Comparison of ENCODE assay signal across 22 cellular contexts in genomic region chr2:23705771-23706612, GRCh38.
A peak's percentile ranks its signal among the peaks of the same experiment; 100 is the strongest.
DNase-seq lines count a peak whose midpoint lies in the region; ATAC-seq and TF ChIP-seq lines count a peak whose summit lies in the region.
"Had no signal": no experiment of that assay in that cellular context is flagged by ENCODE, and none has a peak within 500 bp of the region (broad histone marks: within the 10 kb centered on the region; RNA-seq: fewer than 3 reads in every experiment).

No MANE protein-coding gene starts in this region.

- H3K36me3 ChIP-seq in endodermal cell (ENCODE audit: control insufficient read depth, insufficient read depth, low read length): no peaks in the 10 kb centered on the region

- no peak overlapping the region for H3K4me3 Mint-ChIP-seq in activated CD4-positive, alpha-beta T cell treated with anti-CD3 and anti-CD28 coated beads for 36 hours
- no peak overlapping the region for H3K4me3 Mint-ChIP-seq in activated CD4-positive, alpha-beta T cell treated with anti-CD3 and anti-CD28 coated beads, Interleukin-2, amount 10 ng/mL, durations not matched to agents 7 days and 5 days
- H3K4me3 Mint-ChIP-seq in endodermal cell: no peak overlapping the region
- H3K4me3 Mint-ChIP-seq: activated naive CD8-positive, alpha-beta T cell treated with anti-CD3 and anti-CD28 coated beads, Interleukin-2, amount 10 ng/mL, durations not matched to agents 7 days and 5 days; effector memory CD8-positive, alpha-beta T cell; memory B cell; stimulated activated naive CD8-positive, alpha-beta T cell treated with anti-CD3 and anti-CD28 coated beads, Interleukin-15, amount 100 ng/mL, for 72 hours; type B pancreatic cell had no signal

- no peaks in the 10 kb centered on the region for H3K4me1 ChIP-seq in endodermal cell (ENCODE audit: control insufficient read depth, insufficient read depth, low read length)
- H3K4me1 ChIP-seq: BE2C, spleen had no signal

- H3K4me1 Mint-ChIP-seq in activated CD4-positive, alpha-beta T cell treated with anti-CD3 and anti-CD28 coated beads for 36 hours: no peaks in the 10 kb centered on the region
- H3K4me1 Mint-ChIP-seq in activated CD4-positive, alpha-beta T cell treated with anti-CD3 and anti-CD28 coated beads, Interleukin-2, amount 10 ng/mL, durations not matched to agents 7 days and 5 days: no peaks in the 10 kb centered on the region
- H3K4me1 Mint-ChIP-seq in endodermal cell: peaks cover 10% of the 10 kb centered on the region
- H3K4me1 Mint-ChIP-seq: memory B cell; stimulated activated naive CD8-positive, alpha-beta T cell treated with anti-CD3 and anti-CD28 coated beads, Interleukin-15, amount 100 ng/mL, for 72 hours had no signal

- WGBS in endodermal cell (ENCODE audit: insufficient coverage in 1 of 2, insufficient read length in 1 of 2), 2 experiments: 96 to 99% methylated on average over 17 to 18 of the region's 18 CpGs

- H3K4me3 ChIP-seq in endodermal cell (ENCODE audit: low read length): no peak overlapping the region
- H3K4me3 ChIP-seq: spleen had no signal

- peak; percentile 2 for DNase-seq in activated CD4-positive, alpha-beta T cell treated with anti-CD3 and anti-CD28 coated beads for 36 hours
- DNase-seq in activated CD4-positive, alpha-beta T cell treated with anti-CD3 and anti-CD28 coated beads, Interleukin-2, amount 10 ng/mL, durations not matched to agents 7 days and 5 days: no peak
- DNase-seq in endodermal cell (peak; percentile 65), putamen (ENCODE audit: low spot score) (peak; percentile 73), C1 segment of cervical spinal cord (lab: John Stamatoyannopoulos, UW) (no peak), substantia nigra (lab: John Stamatoyannopoulos, UW) (no peak), HuH-7 (ENCODE audit: low spot score) (no peak)
- DNase-seq: activated CD4-positive, alpha-beta T cell treated with anti-CD3 and anti-CD28 coated beads for 1 hour; activated naive CD8-positive, alpha-beta T cell treated with anti-CD3 and anti-CD28 coated beads, Interleukin-2, amount 10 ng/mL, durations not matched to agents 7 days and 5 days; BE2C; COR-L47; effector memory CD8-positive, alpha-beta T cell; left colon; NCI-H1436 treated with DMSO at 0.1 percent for 48 hours; NCI-H526 treated with DMSO at 0.1 percent for 48 hours; spleen; stimulated activated CD4-positive, alpha-beta T cell treated with anti-CD3 and anti-CD28 coated beads, Interleukin-4, amount 100 ng/mL, for 24 hours; stimulated activated naive CD8-positive, alpha-beta T cell treated with anti-CD3 and anti-CD28 coated beads, Interleukin-15, amount 100 ng/mL, for 72 hours; T-helper 9 cell had no signal

- no peaks in the 10 kb centered on the region for H3K9me3 Mint-ChIP-seq in activated CD4-positive, alpha-beta T cell treated with anti-CD3 and anti-CD28 coated beads for 36 hours (ENCODE audit: low read depth)
- H3K9me3 Mint-ChIP-seq in activated CD4-positive, alpha-beta T cell treated with anti-CD3 and anti-CD28 coated beads, Interleukin-2, amount 10 ng/mL, durations not matched to agents 7 days and 5 days: no peaks in the 10 kb centered on the region
- H3K9me3 Mint-ChIP-seq in endodermal cell: no peaks in the 10 kb centered on the region
- H3K9me3 Mint-ChIP-seq: activated naive CD8-positive, alpha-beta T cell treated with anti-CD3 and anti-CD28 coated beads, Interleukin-2, amount 10 ng/mL, durations not matched to agents 7 days and 5 days; effector memory CD8-positive, alpha-beta T cell; memory B cell; stimulated activated naive CD8-positive, alpha-beta T cell treated with anti-CD3 and anti-CD28 coated beads, Interleukin-15, amount 100 ng/mL, for 72 hours; type B pancreatic cell had no signal

- CTCF ChIA-PET in activated CD4-positive, alpha-beta T cell treated with anti-CD3 and anti-CD28 coated beads for 36 hours (lab: Charles Lee): no interaction called here
- CTCF ChIA-PET in activated CD4-positive, alpha-beta T cell treated with anti-CD3 and anti-CD28 coated beads, Interleukin-2, amount 10 ng/mL, durations not matched to agents 7 days and 5 days (lab: Charles Lee): no interaction called here

- H3K27me3 Mint-ChIP-seq in activated CD4-positive, alpha-beta T cell treated with anti-CD3 and anti-CD28 coated beads for 36 hours: no peaks in the 10 kb centered on the region
- H3K27me3 Mint-ChIP-seq in activated CD4-positive, alpha-beta T cell treated with anti-CD3 and anti-CD28 coated beads, Interleukin-2, amount 10 ng/mL, durations not matched to agents 7 days and 5 days: no peaks in the 10 kb centered on the region
- H3K27me3 Mint-ChIP-seq in endodermal cell (ENCODE audit: insufficient read depth): no peaks in the 10 kb centered on the region
- H3K27me3 Mint-ChIP-seq: activated naive CD8-positive, alpha-beta T cell treated with anti-CD3 and anti-CD28 coated beads, Interleukin-2, amount 10 ng/mL, durations not matched to agents 7 days and 5 days; effector memory CD8-positive, alpha-beta T cell; memory B cell; stimulated activated naive CD8-positive, alpha-beta T cell treated with anti-CD3 and anti-CD28 coated beads, Interleukin-15, amount 100 ng/mL, for 72 hours; type B pancreatic cell had no signal

- TF ChIP-seq CTCF in VCaP (conservative IDR thresholded peaks at IDR 0.05) (no peak), endodermal cell (conservative IDR thresholded peaks at IDR 0.05) (peak; percentile 46)

- POLR2A ChIA-PET in activated CD4-positive, alpha-beta T cell treated with anti-CD3 and anti-CD28 coated beads for 36 hours (lab: Charles Lee): no interaction called here
- POLR2A ChIA-PET in activated CD4-positive, alpha-beta T cell treated with anti-CD3 and anti-CD28 coated beads, Interleukin-2, amount 10 ng/mL, durations not matched to agents 7 days and 5 days (lab: Charles Lee): no interaction called here

- H3K27me3 ChIP-seq in endodermal cell (ENCODE audit: control insufficient read depth, insufficient read depth, low read length, poor library complexity, severe bottlenecking): no peaks in the 10 kb centered on the region
- H3K27me3 ChIP-seq: BE2C, spleen had no signal

- intact Hi-C loops in activated CD4-positive, alpha-beta T cell treated with anti-CD3 and anti-CD28 coated beads for 36 hours (cut with DNase I, micrococcal nuclease): no loop called here

- no peak overlapping the region for H3K27ac Mint-ChIP-seq in activated CD4-positive, alpha-beta T cell treated with anti-CD3 and anti-CD28 coated beads for 36 hours
- H3K27ac Mint-ChIP-seq in activated CD4-positive, alpha-beta T cell treated with anti-CD3 and anti-CD28 coated beads, Interleukin-2, amount 10 ng/mL, durations not matched to agents 7 days and 5 days: no peak overlapping the region
- no peak overlapping the region for H3K27ac Mint-ChIP-seq in endodermal cell
- H3K27ac Mint-ChIP-seq: activated naive CD8-positive, alpha-beta T cell treated with anti-CD3 and anti-CD28 coated beads, Interleukin-2, amount 10 ng/mL, durations not matched to agents 7 days and 5 days; memory B cell had no signal

- H3K9ac ChIP-seq in endodermal cell (ENCODE audit: extremely low read depth, low read length, poor library complexity, severe bottlenecking): no peak overlapping the region

- H3K9me3 ChIP-seq in endodermal cell (ENCODE audit: control insufficient read depth, low read length): no peaks in the 10 kb centered on the region
- H3K9me3 ChIP-seq: BE2C, spleen had no signal

- H3K36me3 Mint-ChIP-seq in activated CD4-positive, alpha-beta T cell treated with anti-CD3 and anti-CD28 coated beads for 36 hours (ENCODE audit: low read depth): peaks cover 5% of the 10 kb centered on the region
- no peaks in the 10 kb centered on the region for H3K36me3 Mint-ChIP-seq in activated CD4-positive, alpha-beta T cell treated with anti-CD3 and anti-CD28 coated beads, Interleukin-2, amount 10 ng/mL, durations not matched to agents 7 days and 5 days (ENCODE audit: low read depth)
- peaks cover 12% of the 10 kb centered on the region for H3K36me3 Mint-ChIP-seq in endodermal cell (ENCODE audit: low read depth)

- peak overlapping the region; percentile 46; the same call in 1 of the 2 replicates for H3K27ac ChIP-seq in VCaP
- no peak overlapping the region for H3K27ac ChIP-seq in endodermal cell (ENCODE audit: low read depth, low read length)
- no peak overlapping the region for H3K27ac ChIP-seq in substantia nigra (ENCODE audit: low read depth, low read length, poor library complexity, severe bottlenecking)
- H3K27ac ChIP-seq: spleen had no signal

- no peak for ATAC-seq in activated CD4-positive, alpha-beta T cell treated with anti-CD3 and anti-CD28 coated beads for 36 hours
- ATAC-seq: effector memory CD8-positive, alpha-beta T cell; left colon; stimulated activated naive CD8-positive, alpha-beta T cell treated with anti-CD3 and anti-CD28 coated beads, Interleukin-15, amount 100 ng/mL, for 72 hours had no signal

Comparison
In these comparisons a context has a peak if more than half of its experiments do, and no peak if none do; other contexts are left out.
1. DNase-seq: peak in activated CD4-positive, alpha-beta T cell treated with anti-CD3 and anti-CD28 coated beads for 36 hours (single experiment), endodermal cell (single experiment) and putamen (single experiment); none in activated CD4-positive, alpha-beta T cell treated with anti-CD3 and anti-CD28 coated beads, Interleukin-2, amount 10 ng/mL, durations not matched to agents 7 days and 5 days (single experiment), C1 segment of cervical spinal cord (0 of 14), substantia nigra (0 of 49) and HuH-7 (single experiment).